Comparison of ENCODE assay signal across 25 cellular contexts in genomic region chr4:83738895-83739294, GRCh38.
"Had no signal": no experiment of that assay in that cellular context is flagged by ENCODE, and none has a peak within 500 bp of the region (broad histone marks: within the 10 kb centered on the region; RNA-seq: fewer than 3 reads in every experiment).

No MANE protein-coding gene starts in this region.

- H3K4me1 ChIP-seq: parathyroid adenoma, psoas muscle, right lobe of liver, sigmoid colon, stomach, tibial artery, transverse colon, vagina had no signal

- H3K4me3 ChIP-seq: ovary, psoas muscle, right lobe of liver, sigmoid colon, stomach, thoracic aorta, tibial artery, transverse colon, vagina had no signal

- H3K27ac ChIP-seq: ovary, parathyroid adenoma, psoas muscle, right lobe of liver, sigmoid colon, stomach, thoracic aorta, tibial artery, transverse colon, vagina had no signal

- H3K27me3 ChIP-seq: ovary, right lobe of liver, sigmoid colon, stomach, tibial artery, transverse colon, vagina had no signal

- ATAC-seq: naive thymus-derived CD8-positive, alpha-beta T cell; natural killer cell treated with Interleukin-12 subunit alpha and Interleukin-12 subunit beta and Interleukin-15 and Interleukin-18, amount 100 ng/mL, for 72 hours; psoas muscle; right cardiac atrium; right lobe of liver; stimulated activated effector memory CD8-positive, alpha-beta T cell treated with anti-CD3 and anti-CD28 coated beads, Interleukin-12 subunit alpha, Interleukin-12 subunit beta, amount 100 ng/mL, for 72 hours; stimulated activated naive B cell treated with anti-CD40 and anti-IgM and Interleukin-4, amounts not matched to agents 10 μg/mL and 1 μg/mL and 100 μg/mL, for 72 hours had no signal

- H3K36me3 ChIP-seq: ovary, right lobe of liver, sigmoid colon, stomach, thoracic aorta, tibial artery, transverse colon, vagina had no signal

- H3K9me3 ChIP-seq: ovary, psoas muscle, right lobe of liver, sigmoid colon, stomach, thoracic aorta, tibial artery, transverse colon, vagina had no signal

- DNase-seq: naive B cell; naive thymus-derived CD8-positive, alpha-beta T cell; nephron progenitor cell; occipital lobe; ovary; posterior cingulate gyrus; psoas muscle; right cardiac atrium; right lobe of liver; sigmoid colon; small intestine; stimulated activated CD4-positive, alpha-beta T cell treated with anti-CD3 and anti-CD28 coated beads, Interleukin-15, amount 100 ng/mL, for 24 hours; stimulated activated CD4-positive, alpha-beta T cell treated with anti-CD3 and anti-CD28 coated beads, Interleukin-2, amount 100 ng/mL, for 24 hours; stimulated activated CD4-positive, alpha-beta T cell treated with anti-CD3 and anti-CD28 coated beads, Interleukin-2, amount 100 ng/mL, for 48 hours; stimulated activated CD4-positive, alpha-beta T cell treated with anti-CD3 and anti-CD28 coated beads, Interleukin-4, amount 100 ng/mL, for 24 hours; stimulated activated naive B cell treated with anti-CD40 and anti-IgM and Interleukin-4, amounts not matched to agents 10 μg/mL and 1 μg/mL and 100 μg/mL, for 72 hours; stimulated activated naive CD4-positive, alpha-beta T cell treated with Interleukin-2 at 50 U/mL for 16 hours; stomach; tibial artery; transverse colon had no signal
